Comparison of ENCODE assay signal across 9 cellular contexts in the genomic region with DNA sequence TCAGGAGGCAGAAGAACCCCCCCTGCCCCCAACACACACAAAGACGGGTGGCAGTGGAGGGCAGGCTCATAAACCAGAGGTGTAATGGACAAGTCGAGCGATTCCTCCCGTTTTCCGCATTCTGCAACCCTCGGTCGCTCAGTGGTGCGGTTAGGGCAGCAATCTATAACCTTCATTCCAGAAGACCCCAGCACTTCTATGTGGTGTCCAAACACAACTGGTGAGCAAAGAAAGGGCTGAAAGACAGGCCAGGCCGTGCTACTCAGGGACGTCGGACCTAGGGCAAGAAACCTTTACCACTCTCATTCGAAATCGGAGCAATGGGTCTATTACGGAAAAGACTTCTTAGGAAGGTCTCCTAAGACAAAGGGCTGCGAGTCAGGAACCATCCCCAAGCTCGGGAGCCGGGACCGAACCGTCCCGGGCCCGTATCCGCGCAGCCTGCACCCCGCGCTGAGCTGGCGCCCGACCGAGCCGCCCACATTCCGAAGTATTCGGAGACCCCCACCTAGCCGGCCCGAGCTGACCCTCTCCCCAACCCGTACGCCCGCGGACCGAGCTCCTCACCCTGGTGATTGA. TPM values are rescaled to one million over a fixed set of nuclear protein-coding genes. Genes with fewer than 3 reads are reported as not detected.
DNase-seq lines count a peak whose midpoint lies in the region; ATAC-seq, FAIRE-seq and TF ChIP-seq lines count a peak whose summit lies in the region.
"Had no signal": no experiment of that assay in that cellular context is flagged by ENCODE, and none has a peak within 500 bp of the region (broad histone marks: within the 10 kb centered on the region; RNA-seq: fewer than 3 reads in every experiment).

No MANE protein-coding gene starts in this region.

- peak; percentile 22 for ATAC-seq in GM21526 (IDR thresholded peaks at IDR 0.05; ENCODE audit: low FRiP score, unreplicated experiment)

- H3K27me3 Mint-ChIP-seq in IgD-negative memory B cell (no peaks in the 10 kb centered on the region), nephron (ENCODE audit: low read depth) (no peaks in the 10 kb centered on the region)

- H3K27me3 ChIP-seq in GM06990 (replicated peaks; ENCODE audit: control insufficient read depth, insufficient read depth, low read length): no peaks in the 10 kb centered on the region

- no peaks in the 10 kb centered on the region for H3K36me3 ChIP-seq in GM06990 (ENCODE audit: control insufficient read depth, insufficient read depth, low read length)

- no peaks in the 10 kb centered on the region for H3K9me3 Mint-ChIP-seq in IgD-negative memory B cell
- H3K9me3 Mint-ChIP-seq in nephron: no peaks in the 10 kb centered on the region

- peak; percentile 48 for DNase-seq in GM06990 (ENCODE audit: extremely low read depth, insufficient read length)
- peak; percentile 11 for DNase-seq in activated T-cell treated with anti-CD3 and anti-CD28 coated beads for 24 hours (ENCODE audit: low read depth)
- peak; percentile 19 for DNase-seq in fibroblast of mammary gland (ENCODE audit: low read depth)
- no peak for DNase-seq in D721Med (ENCODE audit: insufficient read length, low spot score)
- DNase-seq in NCI-H128 (lab: John Stamatoyannopoulos, UW; ENCODE audit: unreplicated experiment): no peak

- TF ChIP-seq CTCF in GM06990 (IDR thresholded peaks at IDR 0.05; ENCODE audit: insufficient read depth, low read length, poor library complexity, severe bottlenecking) (no peak), fibroblast of mammary gland (conservative IDR thresholded peaks at IDR 0.05; ENCODE audit: control insufficient read depth, insufficient read depth, low read depth, low read length) (no peak), nephron (IDR thresholded peaks at IDR 0.05; ENCODE audit: unreplicated experiment in 3 of 3) (no peak), D721Med (IDR thresholded peaks at IDR 0.05; ENCODE audit: insufficient read depth, missing control alignments) (no peak)

- H3K27ac Mint-ChIP-seq in IgD-negative memory B cell (peak overlapping the region; percentile 90 to 93 (median 93)), nephron (peak overlapping the region; percentile 86 to 96 (median 93))

- H3K4me3 ChIP-seq in GM06990 (replicated peaks; ENCODE audit: low read depth, low read length) (peak overlapping the region; percentile 95), fibroblast of mammary gland (ENCODE audit: control insufficient read depth, low read depth, low read length) (peak overlapping the region; percentile 97)

- FAIRE-seq in D721Med (lab: Jason Lieb, UNC): no peak
- FAIRE-seq: endometrium had no signal

- H3K4me3 Mint-ChIP-seq in IgD-negative memory B cell: peak overlapping the region; percentile 88 to 98 (median 94)
- H3K4me3 Mint-ChIP-seq in nephron: peak overlapping the region; percentile 78 to 98 (median 93)

- H3K36me3 Mint-ChIP-seq in IgD-negative memory B cell: no peaks in the 10 kb centered on the region
- no peaks in the 10 kb centered on the region for H3K36me3 Mint-ChIP-seq in nephron (ENCODE audit: low read depth)

- H3K4me1 Mint-ChIP-seq in IgD-negative memory B cell: peaks cover 41 to 50% (median 44%) of the 10 kb centered on the region in 3 donors
- peaks cover 23% of the 10 kb centered on the region for H3K4me1 Mint-ChIP-seq in nephron

RNA-seq across cellular contexts. Expression of a gene that starts 0.6 kb away (rescaled TPM):
- polyA plus RNA-seq in IgD-negative memory B cell: 70.7 TPM

Comparison
In these comparisons a context has a peak if more than half of its experiments do, and no peak if none do; other contexts are left out.
1. DNase-seq: peak in GM06990 (single experiment), activated T-cell treated with anti-CD3 and anti-CD28 coated beads for 24 hours (single experiment) and fibroblast of mammary gland (single experiment); none in D721Med (single experiment) and NCI-H128 (single experiment).